ENCODE assay signal across 19 cellular contexts in the genomic region with DNA sequence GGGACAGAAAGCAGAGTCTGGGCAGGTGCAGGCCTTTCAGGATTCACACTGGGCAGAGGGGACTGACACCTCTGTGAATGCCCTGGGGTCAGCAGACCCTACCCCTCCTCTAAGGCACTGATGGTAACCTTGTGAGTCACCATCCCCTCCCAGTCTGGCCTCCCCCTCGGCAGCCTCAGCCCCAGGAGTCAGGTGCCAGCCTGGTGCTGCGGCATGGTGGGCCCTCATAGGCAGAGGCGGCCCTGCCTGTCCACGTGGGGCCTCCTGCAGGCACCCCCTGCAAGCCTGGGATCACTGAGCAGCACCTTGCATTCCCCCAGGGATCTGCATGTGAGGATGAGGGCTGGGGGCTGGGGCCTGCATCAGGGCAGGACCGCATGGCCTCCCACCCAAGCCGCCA. TPM values are rescaled to one million over a fixed set of nuclear protein-coding genes. Genes with fewer than 3 reads are reported as not detected.
DNase-seq lines count a peak whose midpoint lies in the region; ATAC-seq, FAIRE-seq and TF ChIP-seq lines count a peak whose summit lies in the region.
"Had no signal": no experiment of that assay in that cellular context is flagged by ENCODE, and none has a peak within 500 bp of the region (broad histone marks: within the 10 kb centered on the region; RNA-seq: fewer than 3 reads in every experiment).

No MANE protein-coding gene starts in this region.

- no peak overlapping the region for H3K4ac ChIP-seq in trophoblast cell (ENCODE audit: low read depth, low read length)

- no peaks in the 10 kb centered on the region for H3K9me3 Mint-ChIP-seq in activated naive CD4-positive, alpha-beta T cell treated with anti-CD3 and anti-CD28 coated beads, Interleukin-2, amount 50 U/mL, for 24 hours

- peak; percentile 28 for DNase-seq in activated T-cell treated with anti-CD3 and anti-CD28 coated beads, Interleukin-2, amount 50 U/mL, for 1 hour
- DNase-seq in activated T-cell treated with anti-CD3 and anti-CD28 coated beads for 4 hours = no peak
- DNase-seq in Jurkat, Clone E6-1 (ENCODE audit: low read depth, low spot score) = no peak
- DNase-seq in trophoblast cell = no peak
- DNase-seq in GM12892 (ENCODE audit: insufficient read length) = no peak
- DNase-seq in frontal cortex (ENCODE audit: low spot score in 2 of 2) = no peak
- DNase-seq: Calu3, erythroblast, IMR-90, midbrain, occipital lobe had no signal

- WGBS in trophoblast cell (ENCODE audit: extremely low coverage, insufficient coverage, insufficient read length) = no CpG with 5 or more reads among the region's 6 CpGs

- no peaks in the 10 kb centered on the region for H3K36me3 ChIP-seq in trophoblast cell (ENCODE audit: control insufficient read depth in 1 of 2, insufficient read depth in 2 of 2, low read length in 2 of 2)
- H3K36me3 ChIP-seq: HAP-1, WERI-Rb-1 had no signal

- H3K4me3 Mint-ChIP-seq in activated naive CD4-positive, alpha-beta T cell treated with anti-CD3 and anti-CD28 coated beads, Interleukin-2, amount 50 U/mL, for 24 hours = peak overlapping the region; percentile 67

- peaks cover 3% of the 10 kb centered on the region for H3K79me2 ChIP-seq in trophoblast cell (ENCODE audit: control insufficient read depth, insufficient read depth, low read length, poor library complexity)

- no peaks in the 10 kb centered on the region for H3K36me3 Mint-ChIP-seq in activated naive CD4-positive, alpha-beta T cell treated with anti-CD3 and anti-CD28 coated beads, Interleukin-2, amount 50 U/mL, for 24 hours

- H3K4me1 ChIP-seq in trophoblast cell (ENCODE audit: control insufficient read depth in 1 of 2, insufficient read depth in 2 of 2, low read length in 2 of 2) = peaks cover 18 to 35% of the 10 kb centered on the region in 2 experiments
- H3K4me1 ChIP-seq: HAP-1 had no signal

- H2BK12ac ChIP-seq in trophoblast cell (ENCODE audit: low read length) = peak overlapping the region; percentile 15

- peak overlapping the region; percentile 40 for H4K91ac ChIP-seq in trophoblast cell (ENCODE audit: low read depth, low read length)

- no peak overlapping the region for H3K9ac ChIP-seq in trophoblast cell (ENCODE audit: low read length)

- no peak overlapping the region for H3K27ac ChIP-seq in trophoblast cell (ENCODE audit: low read depth, low read length)

- no peaks in the 10 kb centered on the region for H3K27me3 Mint-ChIP-seq in activated naive CD4-positive, alpha-beta T cell treated with anti-CD3 and anti-CD28 coated beads, Interleukin-2, amount 50 U/mL, for 24 hours

- no peaks in the 10 kb centered on the region for H3K27me3 ChIP-seq in trophoblast cell (ENCODE audit: insufficient read depth, low read length)
- H3K27me3 ChIP-seq: Peyer's patch had no signal

- no peak overlapping the region for H3K4me2 ChIP-seq in trophoblast cell (ENCODE audit: low read length)

- peak overlapping the region; percentile 27 for H2AK5ac ChIP-seq in trophoblast cell (ENCODE audit: low read length)

- no peak overlapping the region for H2BK5ac ChIP-seq in trophoblast cell (ENCODE audit: low read depth, low read length, poor library complexity)

- no peak overlapping the region for H4K8ac ChIP-seq in trophoblast cell (ENCODE audit: low read depth, low read length)

- H3K4me1 Mint-ChIP-seq in activated naive CD4-positive, alpha-beta T cell treated with anti-CD3 and anti-CD28 coated beads, Interleukin-2, amount 50 U/mL, for 24 hours = peaks cover 54% of the 10 kb centered on the region

- no peak overlapping the region for H3K18ac ChIP-seq in trophoblast cell (ENCODE audit: low read length)

- peak overlapping the region; percentile 10 for H3K14ac ChIP-seq in trophoblast cell (ENCODE audit: low read length)

- peak overlapping the region; percentile 61 for H3K4me3 ChIP-seq in Jurkat, Clone E6-1 (ENCODE audit: low read length)
- no peak overlapping the region for H3K4me3 ChIP-seq in trophoblast cell (ENCODE audit: low read depth, low read length)
- H3K4me3 ChIP-seq: HAP-1 had no signal

- no peak overlapping the region for H4K12ac ChIP-seq in trophoblast cell (ENCODE audit: low read depth, low read length)

- ATAC-seq in HG02798 (IDR thresholded peaks at IDR 0.05; ENCODE audit: poor library complexity, unreplicated experiment) = no peak

- H3K23ac ChIP-seq in trophoblast cell (ENCODE audit: low read length) = no peak overlapping the region

- H3K79me1 ChIP-seq in trophoblast cell (ENCODE audit: low read length) = peaks cover 29% of the 10 kb centered on the region

- FAIRE-seq in GM12892 (lab: Jason Lieb, UNC) = no peak
- FAIRE-seq in frontal cortex (lab: Jason Lieb, UNC) = no peak
- FAIRE-seq: islet of Langerhans had no signal

- H2AFZ ChIP-seq in trophoblast cell (ENCODE audit: insufficient read depth, low read length, poor library complexity) = no peak overlapping the region

- peak overlapping the region; percentile 91 for H3K27ac Mint-ChIP-seq in activated naive CD4-positive, alpha-beta T cell treated with anti-CD3 and anti-CD28 coated beads, Interleukin-2, amount 50 U/mL, for 24 hours

- no peak overlapping the region for H2BK120ac ChIP-seq in trophoblast cell (ENCODE audit: insufficient read depth, low read length, poor library complexity)

- peaks cover 2% of the 10 kb centered on the region for H3K9me3 ChIP-seq in trophoblast cell (ENCODE audit: insufficient read depth, low read depth, low read length)
- H3K9me3 ChIP-seq: HAP-1, Peyer's patch had no signal

- no peak for TF ChIP-seq POLR2A in GM12892 (IDR thresholded peaks at IDR 0.05; ENCODE audit: low read depth, low read length)

RNA-seq across cellular contexts. Expression of a gene that starts 4.8 kb away (rescaled TPM):
- 0.95 TPM for polyA plus RNA-seq in Jurkat, Clone E6-1 (2012; ENCODE audit: insufficient read depth, insufficient read length)
- polyA plus RNA-seq in trophoblast cell (2013) = 0.25 and 0.33 TPM in 2 replicates
- polyA plus RNA-seq in GM12892 (2012; ENCODE audit: missing spikeins) = not detected
- 4.1 TPM for total RNA-seq in frontal cortex
- total RNA-seq: Calu3, dermis blood vessel endothelial cell, IMR-90, Peyer's patch, ureter had no signal
- polyA plus RNA-seq: IMR-90 had no signal

RNA-seq across cellular contexts. Expression of a gene that starts 34.2 kb away (rescaled TPM):
- 25.1 TPM for polyA plus RNA-seq in Jurkat, Clone E6-1 (2012; ENCODE audit: insufficient read depth, insufficient read length)
- polyA plus RNA-seq in trophoblast cell (2013) = 14.6 and 16.2 TPM in 2 replicates
- polyA plus RNA-seq in GM12892 (2012; ENCODE audit: missing spikeins) = 0.28 TPM
- 1.2 TPM for total RNA-seq in frontal cortex
